Comparison of ENCODE assay signal across 22 cellular contexts in genomic region chr3:41507336-41508062, GRCh38.
DNase-seq lines count a peak whose midpoint lies in the region; ATAC-seq, FAIRE-seq and TF ChIP-seq lines count a peak whose summit lies in the region.
"Had no signal": no experiment of that assay in that cellular context is flagged by ENCODE, and none has a peak within 500 bp of the region (broad histone marks: within the 10 kb centered on the region; RNA-seq: fewer than 3 reads in every experiment).

No MANE protein-coding gene starts in this region.

- H4K8ac ChIP-seq in H1 (ENCODE audit: extremely low read depth, insufficient read depth, low read length), result no peak overlapping the region

- H4K5ac ChIP-seq in H1 (ENCODE audit: insufficient read length, low read depth, low read length), result no peak overlapping the region

- H3K23ac ChIP-seq in H1 (ENCODE audit: insufficient read length), result no peak overlapping the region

- no peaks in the 10 kb centered on the region for H4K20me1 ChIP-seq in BLaER1 treated with 17β-estradiol and CSF1 and Interleukin-3, amounts not matched to agents 10 nM and 100 nM
- no peaks in the 10 kb centered on the region for H4K20me1 ChIP-seq in H1 (replicated peaks in 1 of 2; ENCODE audit: control insufficient read depth in 1 of 2, insufficient read depth in 2 of 2, low read length in 2 of 2)

- H3K27me3 Mint-ChIP-seq in activated T-cell treated with anti-CD3 and anti-CD28 coated beads, Interleukin-2, amount 50 U/mL, for 72 hours (ENCODE audit: low read depth), result no peaks in the 10 kb centered on the region
- H3K27me3 Mint-ChIP-seq in activated T-helper 1 cell treated with anti-CD3 and anti-CD28 coated beads, Interleukin-12 subunit alpha, Interleukin-12 subunit beta, Interleukin-2, Interleukin-4 antibody, amounts not matched to agents 30 ng/mL and 10 ng/mL and 1 ng/mL, durations not matched to agents 14 hours and 24 hours and 36 hours (ENCODE audit: insufficient read depth), result peaks cover 1% of the 10 kb centered on the region

- CTCF ChIA-PET in RWPE1 (lab: Yijun Ruan, JAX), result interaction anchor here (0.7 kb wide), 1 partner anchor 20 kb away, joined by 5 read pairs; no protein-coding TSS in a partner anchor
- CTCF ChIA-PET in H1 (lab: Charles Lee; ENCODE audit: partially characterized antibody), result interaction anchor here (0.5 to 1.1 kb wide), 7 partner anchors 9 to 250 kb away, joined by 3 read pairs; no protein-coding TSS in a partner anchor

- H3K4me2 ChIP-seq in BLaER1 treated with 17β-estradiol and CSF1 and Interleukin-3, amounts not matched to agents 10 nM and 100 nM, result peak overlapping the region in 7 of 11 experiments; percentile 3 to 43 (median 25); a peak in 7 of 22 replicates
- H3K4me2 ChIP-seq in H1 (ENCODE audit: insufficient read depth in 1 of 2, low read depth in 2 of 2, low read length in 2 of 2), result no peak overlapping the region

- H3K36me3 Mint-ChIP-seq in activated T-cell treated with anti-CD3 and anti-CD28 coated beads, Interleukin-2, amount 50 U/mL, for 72 hours (ENCODE audit: insufficient read depth in 2 of 2), result peaks cover 8 to 10% of the 10 kb centered on the region in 2 donors
- H3K36me3 Mint-ChIP-seq in activated T-helper 1 cell treated with anti-CD3 and anti-CD28 coated beads, Interleukin-12 subunit alpha, Interleukin-12 subunit beta, Interleukin-2, Interleukin-4 antibody, amounts not matched to agents 30 ng/mL and 10 ng/mL and 1 ng/mL, durations not matched to agents 14 hours and 24 hours and 36 hours (ENCODE audit: low read depth), result peaks cover 2% of the 10 kb centered on the region
- H3K36me3 Mint-ChIP-seq: CD14-positive monocyte had no signal

- H3K4me1 ChIP-seq in BLaER1 treated with 17β-estradiol and CSF1 and Interleukin-3, amounts not matched to agents 10 nM and 100 nM, result peaks cover 0 to 14% (median 7%) of the 10 kb centered on the region in 10 experiments; a peak in 10 of 20 replicates
- H3K4me1 ChIP-seq in H1 (replicated peaks in 1 of 4; ENCODE audit: control insufficient read depth in 3 of 4, insufficient read depth in 4 of 4, low read length in 3 of 4), result no peaks in the 10 kb centered on the region
- H3K4me1 ChIP-seq: Caco-2, Peyer's patch had no signal

- DNase-seq in RWPE1 (ENCODE audit: low spot score), result no peak
- no peak for DNase-seq in H1 (ENCODE audit: low read depth in 1 of 2, low spot score in 2 of 2)
- peak; percentile 65 for DNase-seq in myocyte (ENCODE audit: low read depth)
- DNase-seq in activated T-cell treated with anti-CD3 and anti-CD28 coated beads, Interleukin-2, amount 50 U/mL, for 72 hours, result no peak
- DNase-seq in activated T-helper 1 cell treated with anti-CD3 and anti-CD28 coated beads, Interleukin-12 subunit alpha, Interleukin-12 subunit beta, Interleukin-2, Interleukin-4 antibody, amounts not matched to agents 30 ng/mL and 10 ng/mL and 1 ng/mL, durations not matched to agents 14 hours and 24 hours and 36 hours (ENCODE audit: low spot score), result no peak
- DNase-seq: Caco-2, DMS53, MG63, NCI-H1092 treated with DMSO at 0.1 percent for 48 hours, NCI-H1694 treated with DMSO at 0.1 percent for 48 hours, NCI-H446, NCI-H774, Peyer's patch had no signal

- peaks cover 17 to 23% (median 19%) of the 10 kb centered on the region in 11 experiments for H3K9me3 ChIP-seq in BLaER1 treated with 17β-estradiol and CSF1 and Interleukin-3, amounts not matched to agents 10 nM and 100 nM (replicated peaks in 1 of 11)
- H3K9me3 ChIP-seq in H1 (ENCODE audit: insufficient read depth in 2 of 2, low read depth in 1 of 2, low read length in 1 of 2), result no peaks in the 10 kb centered on the region
- H3K9me3 ChIP-seq: Caco-2, MG63, Peyer's patch had no signal

- TF ChIP-seq EP300 in H1 (IDR thresholded peaks at IDR 0.05; ENCODE audit: borderline replicate concordance in 1 of 2, low read depth in 2 of 2, low read length in 2 of 2), result no peak

- H3K4me3 Mint-ChIP-seq in activated T-cell treated with anti-CD3 and anti-CD28 coated beads, Interleukin-2, amount 50 U/mL, for 72 hours, result no peak overlapping the region
- no peak overlapping the region for H3K4me3 Mint-ChIP-seq in activated T-helper 1 cell treated with anti-CD3 and anti-CD28 coated beads, Interleukin-12 subunit alpha, Interleukin-12 subunit beta, Interleukin-2, Interleukin-4 antibody, amounts not matched to agents 30 ng/mL and 10 ng/mL and 1 ng/mL, durations not matched to agents 14 hours and 24 hours and 36 hours
- H3K4me3 Mint-ChIP-seq: CD14-positive monocyte had no signal

- H2BK15ac ChIP-seq in H1 (ENCODE audit: low read length), result no peak overlapping the region

- no peak for TF ChIP-seq RAD21 in H1 (IDR thresholded peaks at IDR 0.05 in 1 of 2, conservative IDR thresholded peaks at IDR 0.05 in 1 of 2; ENCODE audit: low read depth in 2 of 2, low read length in 2 of 2)

- intact Hi-C loops in activated T-helper 1 cell treated with anti-CD3 and anti-CD28 coated beads, Interleukin-12 subunit alpha, Interleukin-12 subunit beta, Interleukin-2, Interleukin-4 antibody, amounts not matched to agents 30 ng/mL and 10 ng/mL and 1 ng/mL, durations not matched to agents 14 hours and 24 hours and 36 hours (cut with micrococcal nuclease), result no loop called here

- H3K4me3 ChIP-seq in BLaER1 treated with 17β-estradiol and CSF1 and Interleukin-3, amounts not matched to agents 10 nM and 100 nM, result no peak overlapping the region
- H3K4me3 ChIP-seq in H1 (ENCODE audit: extremely low read depth in 1 of 4, insufficient read depth in 2 of 4, low read depth in 3 of 4, low read length in 4 of 4), result no peak overlapping the region
- H3K4me3 ChIP-seq: GM23248, K562, MG63, Peyer's patch had no signal

- H3K56ac ChIP-seq in H1 (replicated peaks; ENCODE audit: insufficient read length, low read depth, low read length), result no peak overlapping the region

- H2BK12ac ChIP-seq in H1 (ENCODE audit: low read depth, low read length), result no peak overlapping the region; the same call in 1 of the 2 replicates

- TF ChIP-seq CTCF in RWPE1 (conservative IDR thresholded peaks at IDR 0.05; ENCODE audit: low read depth) (no peak), H1 (IDR thresholded peaks at IDR 0.05; ENCODE audit: control extremely low read depth in 1 of 3, insufficient read depth in 1 of 3, low read depth in 1 of 3, low read length in 3 of 3) (no peak)

- POLR2A ChIA-PET in RWPE1 (lab: Yijun Ruan, JAX; ENCODE audit: low non-redundant PET) (no interaction called here), H1 (lab: Charles Lee; ENCODE audit: partially characterized antibody) (interaction anchor here (1.0 to 1.1 kb wide), 2 partner anchors 17 to 20 kb away, joined by 3 to 4 read pairs; no protein-coding TSS in a partner anchor)

- ATAC-seq in GM18505 (IDR thresholded peaks at IDR 0.05; ENCODE audit: unreplicated experiment) (no peak), HG02798 (IDR thresholded peaks at IDR 0.05; ENCODE audit: poor library complexity, unreplicated experiment) (no peak)
- ATAC-seq in activated T-cell treated with anti-CD3 and anti-CD28 coated beads, Interleukin-2, amount 50 U/mL, for 72 hours (replicated peaks in 1 of 2), result no peak
- ATAC-seq: K562 had no signal

- WGBS in H1 (ENCODE audit: extremely low coverage in 1 of 2, insufficient coverage in 1 of 2, insufficient read length in 1 of 2, insufficient replicate concordance in 2 of 2, low coverage in 1 of 2, low lambda C conversion rate in 2 of 2, missing lambda C conversion rate in 1 of 2), 2 experiments, result 96% methylated on average over 2 of the region's 2 CpGs; no CpG with 5 or more reads in 1 of the 2 experiments

- H2AFZ ChIP-seq in H1 (ENCODE audit: low read length), result no peak overlapping the region
- H2AFZ ChIP-seq: GM23248 had no signal

- H3K27me3 ChIP-seq in BLaER1 treated with 17β-estradiol and CSF1 and Interleukin-3, amounts not matched to agents 10 nM and 100 nM, result no peaks in the 10 kb centered on the region
- no peaks in the 10 kb centered on the region for H3K27me3 ChIP-seq in H1 (replicated peaks in 1 of 4; ENCODE audit: control insufficient read depth in 3 of 4, extremely low read depth in 1 of 4, insufficient read depth in 3 of 4, low read length in 3 of 4)
- H3K27me3 ChIP-seq: MG63, Peyer's patch had no signal

- H2BK5ac ChIP-seq in H1 (ENCODE audit: low read depth, low read length), result no peak overlapping the region; the same call in 1 of the 2 replicates

- H3K79me1 ChIP-seq in H1 (ENCODE audit: low read depth, low read length), result no peaks in the 10 kb centered on the region

- no peak overlapping the region for H3K9ac ChIP-seq in BLaER1 treated with 17β-estradiol and CSF1 and Interleukin-3, amounts not matched to agents 10 nM and 100 nM
- H3K9ac ChIP-seq in H1 (replicated peaks in 1 of 4; ENCODE audit: extremely low read depth in 1 of 4, low read depth in 3 of 4, low read length in 3 of 4), result no peak overlapping the region
- H3K9ac ChIP-seq: GM23248 had no signal

- TF ChIP-seq POLR2A in H1 (IDR thresholded peaks at IDR 0.05; ENCODE audit: control extremely low read depth in 1 of 2, low read depth in 2 of 2, low read length in 2 of 2) (no peak), GM18505 (IDR thresholded peaks at IDR 0.05; ENCODE audit: borderline replicate concordance, extremely low read depth, insufficient read depth, insufficient read length) (no peak)

- no peak overlapping the region for H3K27ac ChIP-seq in BLaER1 treated with 17β-estradiol and CSF1 and Interleukin-3, amounts not matched to agents 10 nM and 100 nM
- H3K27ac ChIP-seq in RWPE1 (peak overlapping the region; percentile 85), H1 (ENCODE audit: low read depth, low read length) (peak overlapping the region; percentile 64; the same call in 1 of the 2 replicates)
- H3K27ac ChIP-seq: GM23248, HL-60, Peyer's patch had no signal

- no peak overlapping the region for H2BK120ac ChIP-seq in H1 (replicated peaks; ENCODE audit: low read depth, low read length)

- no peak overlapping the region for H3K14ac ChIP-seq in H1 (ENCODE audit: insufficient read length)

- no peaks in the 10 kb centered on the region for H3K79me2 ChIP-seq in H1 (ENCODE audit: control insufficient read depth in 1 of 2, insufficient read depth in 2 of 2, low read length in 2 of 2)

- no peaks in the 10 kb centered on the region for H3K36me3 ChIP-seq in BLaER1 treated with 17β-estradiol and CSF1 and Interleukin-3, amounts not matched to agents 10 nM and 100 nM
- no peaks in the 10 kb centered on the region for H3K36me3 ChIP-seq in H1 (ENCODE audit: control insufficient read depth in 2 of 4, insufficient read depth in 4 of 4, low read length in 3 of 4)
- H3K36me3 ChIP-seq: MG63, Peyer's patch had no signal

- no peak overlapping the region for H2BK20ac ChIP-seq in H1 (ENCODE audit: low read length)

- no peak overlapping the region for H3K4ac ChIP-seq in H1 (replicated peaks; ENCODE audit: insufficient read length, low read depth, low read length)

- H3K23me2 ChIP-seq in H1 (ENCODE audit: low read depth, low read length), result no peaks in the 10 kb centered on the region

- no peak for FAIRE-seq in H1 (lab: Jason Lieb, UNC)
- FAIRE-seq: GM12892, GM19239, K562 had no signal

- H3K9me3 Mint-ChIP-seq in activated T-cell treated with anti-CD3 and anti-CD28 coated beads, Interleukin-2, amount 50 U/mL, for 72 hours, result peaks cover 9 to 12% of the 10 kb centered on the region in 2 donors
- peaks cover 20% of the 10 kb centered on the region for H3K9me3 Mint-ChIP-seq in activated T-helper 1 cell treated with anti-CD3 and anti-CD28 coated beads, Interleukin-12 subunit alpha, Interleukin-12 subunit beta, Interleukin-2, Interleukin-4 antibody, amounts not matched to agents 30 ng/mL and 10 ng/mL and 1 ng/mL, durations not matched to agents 14 hours and 24 hours and 36 hours

- H4K91ac ChIP-seq in H1 (replicated peaks; ENCODE audit: insufficient read length, low read length), result no peak overlapping the region

- no peak overlapping the region for H3K27ac Mint-ChIP-seq in activated T-cell treated with anti-CD3 and anti-CD28 coated beads, Interleukin-2, amount 50 U/mL, for 72 hours
- H3K27ac Mint-ChIP-seq in activated T-helper 1 cell treated with anti-CD3 and anti-CD28 coated beads, Interleukin-12 subunit alpha, Interleukin-12 subunit beta, Interleukin-2, Interleukin-4 antibody, amounts not matched to agents 30 ng/mL and 10 ng/mL and 1 ng/mL, durations not matched to agents 14 hours and 24 hours and 36 hours, result no peak overlapping the region
- H3K27ac Mint-ChIP-seq: CD14-positive monocyte had no signal

- H2AK5ac ChIP-seq in H1 (ENCODE audit: low read depth, low read length), result no peak overlapping the region

- H3K18ac ChIP-seq in H1 (ENCODE audit: extremely low read depth, low read length), result peak overlapping the region; percentile 24; the same call in 1 of the 2 replicates

- H3K4me1 Mint-ChIP-seq in activated T-cell treated with anti-CD3 and anti-CD28 coated beads, Interleukin-2, amount 50 U/mL, for 72 hours (ENCODE audit: low read depth), result peaks cover 4% of the 10 kb centered on the region
- no peaks in the 10 kb centered on the region for H3K4me1 Mint-ChIP-seq in activated T-helper 1 cell treated with anti-CD3 and anti-CD28 coated beads, Interleukin-12 subunit alpha, Interleukin-12 subunit beta, Interleukin-2, Interleukin-4 antibody, amounts not matched to agents 30 ng/mL and 10 ng/mL and 1 ng/mL, durations not matched to agents 14 hours and 24 hours and 36 hours (ENCODE audit: low read depth)
- H3K4me1 Mint-ChIP-seq: CD14-positive monocyte had no signal

Comparison
In these comparisons a context has a peak if more than half of its experiments do, and no peak if none do; other contexts are left out.
1. H3K27ac ChIP-seq: peak in RWPE1 (single experiment) and H1 (single experiment); none in BLaER1 treated with 17β-estradiol and CSF1 and Interleukin-3, amounts not matched to agents 10 nM and 100 nM (0 of 11).
2. H3K4me2 ChIP-seq: peak in BLaER1 treated with 17β-estradiol and CSF1 and Interleukin-3, amounts not matched to agents 10 nM and 100 nM (7 of 11); none in H1 (0 of 2).